1 cellular context compared by ENCODE assay signal in the genomic region with DNA sequence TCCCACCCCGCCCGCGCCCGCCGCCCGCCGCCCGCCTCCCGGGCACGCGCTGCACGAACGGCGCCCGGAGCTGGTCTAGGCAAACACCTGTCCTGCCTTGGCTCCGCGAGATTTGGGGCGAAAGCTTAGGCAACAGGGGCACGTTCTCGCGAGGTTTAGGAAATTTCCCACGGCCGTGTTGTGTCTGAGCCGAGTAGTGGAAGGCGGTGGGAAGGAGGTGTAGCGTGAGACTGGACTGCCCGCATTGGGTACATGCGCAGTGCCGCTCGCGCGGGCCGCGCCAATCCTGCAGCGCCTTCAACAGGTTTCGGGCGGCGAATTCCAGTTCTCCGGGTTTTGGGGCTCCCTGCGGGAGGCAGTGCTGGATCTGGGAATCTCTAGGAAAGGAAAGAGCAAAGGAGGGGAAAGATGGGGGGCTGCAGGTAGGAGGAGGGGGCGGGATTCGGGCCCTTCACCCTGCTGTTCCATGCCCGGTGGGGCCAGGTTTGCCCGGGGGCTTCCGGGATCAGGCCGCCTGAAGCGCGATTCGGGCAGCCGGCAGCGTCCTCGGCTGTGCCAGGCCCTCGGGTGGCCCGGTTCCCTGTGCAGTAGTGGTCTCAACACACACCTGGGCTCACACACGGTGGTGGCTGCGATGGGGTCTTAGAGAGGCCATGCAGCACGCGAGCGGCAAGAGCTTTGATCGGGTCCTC.
TF ChIP-seq lines count a peak whose summit lies in the region.

No MANE protein-coding gene starts in this region.

TF ChIP-seq in HepG2, 621 proteins besides CTCF, POLR2A, EP300 and RAD21 (continued from another document and continues in another):
- TF ChIP-seq, protein P1, sequence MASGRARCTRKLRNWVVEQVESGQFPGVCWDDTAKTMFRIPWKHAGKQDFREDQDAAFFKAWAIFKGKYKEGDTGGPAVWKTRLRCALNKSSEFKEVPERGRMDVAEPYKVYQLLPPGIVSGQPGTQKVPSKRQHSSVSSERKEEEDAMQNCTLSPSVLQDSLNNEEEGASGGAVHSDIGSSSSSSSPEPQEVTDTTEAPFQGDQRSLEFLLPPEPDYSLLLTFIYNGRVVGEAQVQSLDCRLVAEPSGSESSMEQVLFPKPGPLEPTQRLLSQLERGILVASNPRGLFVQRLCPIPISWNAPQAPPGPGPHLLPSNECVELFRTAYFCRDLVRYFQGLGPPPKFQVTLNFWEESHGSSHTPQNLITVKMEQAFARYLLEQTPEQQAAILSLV (CRISPR knock-in tag; IDR thresholded peaks at IDR 0.05; ENCODE audit: borderline replicate concordance) = no peak; the same call in 1 of the 2 replicates
- TF ChIP-seq, protein P2, sequence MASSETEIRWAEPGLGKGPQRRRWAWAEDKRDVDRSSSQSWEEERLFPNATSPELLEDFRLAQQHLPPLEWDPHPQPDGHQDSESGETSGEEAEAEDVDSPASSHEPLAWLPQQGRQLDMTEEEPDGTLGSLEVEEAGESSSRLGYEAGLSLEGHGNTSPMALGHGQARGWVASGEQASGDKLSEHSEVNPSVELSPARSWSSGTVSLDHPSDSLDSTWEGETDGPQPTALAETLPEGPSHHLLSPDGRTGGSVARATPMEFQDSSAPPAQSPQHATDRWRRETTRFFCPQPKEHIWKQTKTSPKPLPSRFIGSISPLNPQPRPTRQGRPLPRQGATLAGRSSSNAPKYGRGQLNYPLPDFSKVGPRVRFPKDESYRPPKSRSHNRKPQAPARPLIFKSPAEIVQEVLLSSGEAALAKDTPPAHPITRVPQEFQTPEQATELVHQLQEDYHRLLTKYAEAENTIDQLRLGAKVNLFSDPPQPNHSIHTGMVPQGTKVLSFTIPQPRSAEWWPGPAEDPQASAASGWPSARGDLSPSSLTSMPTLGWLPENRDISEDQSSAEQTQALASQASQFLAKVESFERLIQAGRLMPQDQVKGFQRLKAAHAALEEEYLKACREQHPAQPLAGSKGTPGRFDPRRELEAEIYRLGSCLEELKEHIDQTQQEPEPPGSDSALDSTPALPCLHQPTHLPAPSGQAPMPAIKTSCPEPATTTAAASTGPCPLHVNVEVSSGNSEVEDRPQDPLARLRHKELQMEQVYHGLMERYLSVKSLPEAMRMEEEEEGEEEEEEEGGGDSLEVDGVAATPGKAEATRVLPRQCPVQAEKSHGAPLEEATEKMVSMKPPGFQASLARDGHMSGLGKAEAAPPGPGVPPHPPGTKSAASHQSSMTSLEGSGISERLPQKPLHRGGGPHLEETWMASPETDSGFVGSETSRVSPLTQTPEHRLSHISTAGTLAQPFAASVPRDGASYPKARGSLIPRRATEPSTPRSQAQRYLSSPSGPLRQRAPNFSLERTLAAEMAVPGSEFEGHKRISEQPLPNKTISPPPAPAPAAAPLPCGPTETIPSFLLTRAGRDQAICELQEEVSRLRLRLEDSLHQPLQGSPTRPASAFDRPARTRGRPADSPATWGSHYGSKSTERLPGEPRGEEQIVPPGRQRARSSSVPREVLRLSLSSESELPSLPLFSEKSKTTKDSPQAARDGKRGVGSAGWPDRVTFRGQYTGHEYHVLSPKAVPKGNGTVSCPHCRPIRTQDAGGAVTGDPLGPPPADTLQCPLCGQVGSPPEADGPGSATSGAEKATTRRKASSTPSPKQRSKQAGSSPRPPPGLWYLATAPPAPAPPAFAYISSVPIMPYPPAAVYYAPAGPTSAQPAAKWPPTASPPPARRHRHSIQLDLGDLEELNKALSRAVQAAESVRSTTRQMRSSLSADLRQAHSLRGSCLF (CRISPR knock-in tag; IDR thresholded peaks at IDR 0.05; ENCODE audit: borderline replicate concordance) = no peak
- TF ChIP-seq, protein P3, sequence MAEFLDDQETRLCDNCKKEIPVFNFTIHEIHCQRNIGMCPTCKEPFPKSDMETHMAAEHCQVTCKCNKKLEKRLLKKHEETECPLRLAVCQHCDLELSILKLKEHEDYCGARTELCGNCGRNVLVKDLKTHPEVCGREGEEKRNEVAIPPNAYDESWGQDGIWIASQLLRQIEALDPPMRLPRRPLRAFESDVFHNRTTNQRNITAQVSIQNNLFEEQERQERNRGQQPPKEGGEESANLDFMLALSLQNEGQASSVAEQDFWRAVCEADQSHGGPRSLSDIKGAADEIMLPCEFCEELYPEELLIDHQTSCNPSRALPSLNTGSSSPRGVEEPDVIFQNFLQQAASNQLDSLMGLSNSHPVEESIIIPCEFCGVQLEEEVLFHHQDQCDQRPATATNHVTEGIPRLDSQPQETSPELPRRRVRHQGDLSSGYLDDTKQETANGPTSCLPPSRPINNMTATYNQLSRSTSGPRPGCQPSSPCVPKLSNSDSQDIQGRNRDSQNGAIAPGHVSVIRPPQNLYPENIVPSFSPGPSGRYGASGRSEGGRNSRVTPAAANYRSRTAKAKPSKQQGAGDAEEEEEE (CRISPR knock-in tag; IDR thresholded peaks at IDR 0.05; ENCODE audit: borderline replicate concordance) = no peak
- TF ChIP-seq SP2 (CRISPR knock-in tag; IDR thresholded peaks at IDR 0.05) (no peak), ZC3H13 (CRISPR knock-in tag; IDR thresholded peaks at IDR 0.05) (0 out of 2 replicates have a peak, but pooled peaks have one; percentile 24), NFATC3 (CRISPR knock-in tag; IDR thresholded peaks at IDR 0.05) (no peak), ZMAT3 (CRISPR knock-in tag; conservative IDR thresholded peaks at IDR 0.05) (no peak; the same call in 1 of the 2 replicates), KLF12 (CRISPR knock-in tag; IDR thresholded peaks at IDR 0.05; ENCODE audit: borderline replicate concordance) (no peak), MED8 (CRISPR knock-in tag; IDR thresholded peaks at IDR 0.05; ENCODE audit: insufficient replicate concordance) (no peak), NR2C2 (CRISPR knock-in tag; IDR thresholded peaks at IDR 0.05; ENCODE audit: borderline replicate concordance) (peak; percentile 71; the same call in 1 of the 2 replicates), SRF (IDR thresholded peaks at IDR 0.05; ENCODE audit: low read depth, low read length) (no peak), MED1 (CRISPR knock-in tag; IDR thresholded peaks at IDR 0.05) (no peak; the same call in 1 of the 2 replicates), ZFP62 (CRISPR knock-in tag; IDR thresholded peaks at IDR 0.05) (no peak), ZNF629 (CRISPR knock-in tag; conservative IDR thresholded peaks at IDR 0.05) (no peak), ZNF83 (CRISPR knock-in tag; IDR thresholded peaks at IDR 0.05; ENCODE audit: borderline replicate concordance) (no peak), SMARCE1 (IDR thresholded peaks at IDR 0.05; ENCODE audit: borderline replicate concordance) (no peak), ETV5 (CRISPR knock-in tag; IDR thresholded peaks at IDR 0.05; ENCODE audit: borderline replicate concordance) (no peak), ZNF160 (CRISPR knock-in tag; IDR thresholded peaks at IDR 0.05) (no peak), SRSF9 (IDR thresholded peaks at IDR 0.05; ENCODE audit: borderline replicate concordance, insufficient read depth, low read depth, low read length, poor library complexity, severe bottlenecking) (no peak), PHF21A (CRISPR knock-in tag; IDR thresholded peaks at IDR 0.05) (peak; percentile 93), DNMT1 (CRISPR knock-in tag; IDR thresholded peaks at IDR 0.05) (no peak), GABPB1 (CRISPR knock-in tag; IDR thresholded peaks at IDR 0.05) (peak; percentile 66), ZFAT (CRISPR knock-in tag; conservative IDR thresholded peaks at IDR 0.05) (no peak)
- TF ChIP-seq, protein P4, sequence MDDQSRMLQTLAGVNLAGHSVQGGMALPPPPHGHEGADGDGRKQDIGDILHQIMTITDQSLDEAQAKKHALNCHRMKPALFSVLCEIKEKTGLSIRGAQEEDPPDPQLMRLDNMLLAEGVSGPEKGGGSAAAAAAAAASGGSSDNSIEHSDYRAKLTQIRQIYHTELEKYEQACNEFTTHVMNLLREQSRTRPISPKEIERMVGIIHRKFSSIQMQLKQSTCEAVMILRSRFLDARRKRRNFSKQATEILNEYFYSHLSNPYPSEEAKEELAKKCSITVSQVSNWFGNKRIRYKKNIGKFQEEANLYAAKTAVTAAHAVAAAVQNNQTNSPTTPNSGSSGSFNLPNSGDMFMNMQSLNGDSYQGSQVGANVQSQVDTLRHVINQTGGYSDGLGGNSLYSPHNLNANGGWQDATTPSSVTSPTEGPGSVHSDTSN (CRISPR knock-in tag; IDR thresholded peaks at IDR 0.05; ENCODE audit: borderline replicate concordance) = no peak
- TF ChIP-seq, protein P5, sequence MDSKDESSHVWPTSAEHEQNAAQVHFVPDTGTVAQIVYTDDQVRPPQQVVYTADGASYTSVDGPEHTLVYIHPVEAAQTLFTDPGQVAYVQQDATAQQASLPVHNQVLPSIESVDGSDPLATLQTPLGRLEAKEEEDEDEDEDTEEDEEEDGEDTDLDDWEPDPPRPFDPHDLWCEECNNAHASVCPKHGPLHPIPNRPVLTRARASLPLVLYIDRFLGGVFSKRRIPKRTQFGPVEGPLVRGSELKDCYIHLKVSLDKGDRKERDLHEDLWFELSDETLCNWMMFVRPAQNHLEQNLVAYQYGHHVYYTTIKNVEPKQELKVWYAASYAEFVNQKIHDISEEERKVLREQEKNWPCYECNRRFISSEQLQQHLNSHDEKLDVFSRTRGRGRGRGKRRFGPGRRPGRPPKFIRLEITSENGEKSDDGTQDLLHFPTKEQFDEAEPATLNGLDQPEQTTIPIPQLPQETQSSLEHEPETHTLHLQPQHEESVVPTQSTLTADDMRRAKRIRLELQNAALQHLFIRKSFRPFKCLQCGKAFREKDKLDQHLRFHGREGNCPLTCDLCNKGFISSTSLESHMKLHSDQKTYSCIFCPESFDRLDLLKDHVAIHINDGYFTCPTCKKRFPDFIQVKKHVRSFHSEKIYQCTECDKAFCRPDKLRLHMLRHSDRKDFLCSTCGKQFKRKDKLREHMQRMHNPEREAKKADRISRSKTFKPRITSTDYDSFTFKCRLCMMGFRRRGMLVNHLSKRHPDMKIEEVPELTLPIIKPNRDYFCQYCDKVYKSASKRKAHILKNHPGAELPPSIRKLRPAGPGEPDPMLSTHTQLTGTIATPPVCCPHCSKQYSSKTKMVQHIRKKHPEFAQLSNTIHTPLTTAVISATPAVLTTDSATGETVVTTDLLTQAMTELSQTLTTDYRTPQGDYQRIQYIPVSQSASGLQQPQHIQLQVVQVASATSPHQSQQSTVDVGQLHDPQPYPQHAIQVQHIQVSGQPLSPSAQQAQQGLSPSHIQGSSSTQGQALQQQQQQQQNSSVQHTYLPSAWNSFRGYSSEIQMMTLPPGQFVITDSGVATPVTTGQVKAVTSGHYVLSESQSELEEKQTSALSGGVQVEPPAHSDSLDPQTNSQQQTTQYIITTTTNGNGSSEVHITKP (CRISPR knock-in tag; IDR thresholded peaks at IDR 0.05; ENCODE audit: low read depth) = peak; percentile 48; the same call in 1 of the 2 replicates
- TF ChIP-seq, protein P6, sequence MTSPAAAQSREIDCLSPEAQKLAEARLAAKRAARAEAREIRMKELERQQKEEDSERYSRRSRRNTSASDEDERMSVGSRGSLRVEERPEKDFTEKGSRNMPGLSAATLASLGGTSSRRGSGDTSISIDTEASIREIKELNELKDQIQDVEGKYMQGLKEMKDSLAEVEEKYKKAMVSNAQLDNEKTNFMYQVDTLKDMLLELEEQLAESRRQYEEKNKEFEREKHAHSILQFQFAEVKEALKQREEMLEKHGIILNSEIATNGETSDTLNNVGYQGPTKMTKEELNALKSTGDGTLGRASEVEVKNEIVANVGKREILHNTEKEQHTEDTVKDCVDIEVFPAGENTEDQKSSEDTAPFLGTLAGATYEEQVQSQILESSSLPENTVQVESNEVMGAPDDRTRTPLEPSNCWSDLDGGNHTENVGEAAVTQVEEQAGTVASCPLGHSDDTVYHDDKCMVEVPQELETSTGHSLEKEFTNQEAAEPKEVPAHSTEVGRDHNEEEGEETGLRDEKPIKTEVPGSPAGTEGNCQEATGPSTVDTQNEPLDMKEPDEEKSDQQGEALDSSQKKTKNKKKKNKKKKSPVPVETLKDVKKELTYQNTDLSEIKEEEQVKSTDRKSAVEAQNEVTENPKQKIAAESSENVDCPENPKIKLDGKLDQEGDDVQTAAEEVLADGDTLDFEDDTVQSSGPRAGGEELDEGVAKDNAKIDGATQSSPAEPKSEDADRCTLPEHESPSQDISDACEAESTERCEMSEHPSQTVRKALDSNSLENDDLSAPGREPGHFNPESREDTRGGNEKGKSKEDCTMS (CRISPR knock-in tag; conservative IDR thresholded peaks at IDR 0.05) = no peak
- TF ChIP-seq, protein P7, sequence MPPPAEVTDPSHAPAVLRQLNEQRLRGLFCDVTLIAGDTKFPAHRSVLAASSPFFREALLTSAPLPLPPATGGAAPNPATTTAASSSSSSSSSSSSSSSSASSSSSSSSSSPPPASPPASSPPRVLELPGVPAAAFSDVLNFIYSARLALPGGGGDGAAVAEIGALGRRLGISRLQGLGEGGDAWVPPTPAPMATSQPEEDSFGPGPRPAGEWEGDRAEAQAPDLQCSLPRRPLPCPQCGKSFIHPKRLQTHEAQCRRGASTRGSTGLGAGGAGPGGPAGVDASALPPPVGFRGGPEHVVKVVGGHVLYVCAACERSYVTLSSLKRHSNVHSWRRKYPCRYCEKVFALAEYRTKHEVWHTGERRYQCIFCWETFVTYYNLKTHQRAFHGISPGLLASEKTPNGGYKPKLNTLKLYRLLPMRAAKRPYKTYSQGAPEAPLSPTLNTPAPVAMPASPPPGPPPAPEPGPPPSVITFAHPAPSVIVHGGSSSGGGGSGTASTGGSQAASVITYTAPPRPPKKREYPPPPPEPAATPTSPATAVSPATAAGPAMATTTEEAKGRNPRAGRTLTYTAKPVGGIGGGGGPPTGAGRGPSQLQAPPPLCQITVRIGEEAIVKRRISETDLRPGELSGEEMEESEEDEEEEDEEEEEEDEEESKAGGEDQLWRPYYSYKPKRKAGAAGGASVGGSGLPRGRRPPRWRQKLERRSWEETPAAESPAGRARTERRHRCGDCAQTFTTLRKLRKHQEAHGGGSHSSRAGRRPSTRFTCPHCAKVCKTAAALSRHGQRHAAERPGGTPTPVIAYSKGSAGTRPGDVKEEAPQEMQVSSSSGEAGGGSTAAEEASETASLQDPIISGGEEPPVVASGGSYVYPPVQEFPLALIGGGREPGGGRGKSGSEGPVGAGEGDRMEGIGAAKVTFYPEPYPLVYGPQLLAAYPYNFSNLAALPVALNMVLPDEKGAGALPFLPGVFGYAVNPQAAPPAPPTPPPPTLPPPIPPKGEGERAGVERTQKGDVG (CRISPR knock-in tag; IDR thresholded peaks at IDR 0.05; ENCODE audit: borderline replicate concordance) = no peak
